ENCODE assay signal across 11 cellular contexts in genomic region chr2:10161961-10162441, GRCh38. TPM values are rescaled to one million over a fixed set of nuclear protein-coding genes. Genes with fewer than 3 reads are reported as not detected.
DNase-seq lines count a peak whose midpoint lies in the region; ATAC-seq, FAIRE-seq and TF ChIP-seq lines count a peak whose summit lies in the region.
"Had no signal": no experiment of that assay in that cellular context is flagged by ENCODE, and none has a peak within 500 bp of the region (broad histone marks: within the 10 kb centered on the region; RNA-seq: fewer than 3 reads in every experiment).

No MANE protein-coding gene starts in this region.

- TF ChIP-seq CTCF in HEK293 (tag by site-specific recombination; IDR thresholded peaks at IDR 0.05) = no peak
- TF ChIP-seq CTCF in fibroblast of mammary gland (conservative IDR thresholded peaks at IDR 0.05; ENCODE audit: control insufficient read depth, insufficient read depth, low read depth, low read length) = no peak

- H3K4me3 ChIP-seq in HEK293 (ENCODE audit: low read depth, low read length) (no peak overlapping the region), fibroblast of mammary gland (ENCODE audit: control insufficient read depth, low read depth, low read length) (no peak overlapping the region)

- no peaks in the 10 kb centered on the region for H3K9me3 ChIP-seq in HEK293 (ENCODE audit: control insufficient read depth, insufficient read depth, low read depth, low read length)

- DNase-seq in A172 (ENCODE audit: low spot score) (peak; percentile 39), NCI-H774 (lab: John Stamatoyannopoulos, UW) (peak; percentile 89), fibroblast of mammary gland (ENCODE audit: low read depth) (peak; percentile 79), D341Med (ENCODE audit: low spot score) (no peak), RCC 7860 (ENCODE audit: low spot score) (no peak), T-helper 9 cell (no peak)
- DNase-seq: naive thymus-derived CD4-positive, alpha-beta T cell; SHP77 treated with DMSO at 0.1 percent for 48 hours had no signal

- peaks cover 0 to 6% of the 10 kb centered on the region in 2 experiments; a peak in 1 of 3 replicates for H3K36me3 ChIP-seq in HEK293 (ENCODE audit: control insufficient read depth in 2 of 2, insufficient read depth in 1 of 2, low read length in 2 of 2)

- no peak overlapping the region for H3K27ac ChIP-seq in HEK293 (ENCODE audit: extremely low read depth, low read depth, low read length)

- no peak for ATAC-seq in GM18517 (IDR thresholded peaks at IDR 0.05; ENCODE audit: unreplicated experiment)
- ATAC-seq: naive thymus-derived CD4-positive, alpha-beta T cell; stimulated activated effector memory CD8-positive, alpha-beta T cell treated with anti-CD3 and anti-CD28 coated beads, Interleukin-12 subunit alpha, Interleukin-12 subunit beta, amount 100 ng/mL, for 72 hours had no signal

- POLR2A ChIA-PET in HEK293 (lab: Yijun Ruan, JAX) = no interaction called here

- no peaks in the 10 kb centered on the region for H3K4me1 ChIP-seq in HEK293 (ENCODE audit: control insufficient read depth, insufficient read depth, low read length)

- CTCF ChIA-PET in HEK293 (lab: Yijun Ruan, JAX) = interaction anchor here (0.7 to 1.2 kb wide), 4 partner anchors 20 to 247 kb away, joined by 3 to 4 read pairs (median 3); no protein-coding TSS in a partner anchor

- FAIRE-seq in RCC 7860 (lab: Jason Lieb, UNC) = no peak

TF ChIP-seq in HEK293, 187 proteins besides CTCF, POLR2A, EP300 and RAD21:
- TF ChIP-seq PRDM2 (tag by site-specific recombination; IDR thresholded peaks at IDR 0.05; ENCODE audit: borderline replicate concordance) = no peak
- no peak for TF ChIP-seq ZNF513 (tag by site-specific recombination; IDR thresholded peaks at IDR 0.05)
- peak; percentile 44; the same call in 1 of the 2 replicates for TF ChIP-seq EGR2 (tag by site-specific recombination; IDR thresholded peaks at IDR 0.05; ENCODE audit: low read depth)
- TF ChIP-seq ZBTB17 (tag by site-specific recombination; IDR thresholded peaks at IDR 0.05) = no peak
- TF ChIP-seq ZIC2 (tag by site-specific recombination; IDR thresholded peaks at IDR 0.05) = no peak
- peak; percentile 38; the same call in 1 of the 2 replicates for TF ChIP-seq ZFHX2 (tag by site-specific recombination; conservative IDR thresholded peaks at IDR 0.05)
- no peak for TF ChIP-seq ZNF148 (tag by site-specific recombination; IDR thresholded peaks at IDR 0.05; ENCODE audit: borderline replicate concordance)
- no peak for TF ChIP-seq ZNF239 (tag by site-specific recombination; IDR thresholded peaks at IDR 0.05)
- no peak for TF ChIP-seq ZNF211 (tag by site-specific recombination; IDR thresholded peaks at IDR 0.05; ENCODE audit: low read depth)

RNA-seq across cellular contexts. Expression of gene RRM2, which starts 39.5 kb away (rescaled TPM):
- total RNA-seq in A172 (2014; rRNA removed; shearing (Covaris generic)) = 130 and 137 TPM in 2 replicates

Comparison
In these comparisons a context has a peak if more than half of its experiments do, and no peak if none do; other contexts are left out.
1. DNase-seq: peak in A172 (single experiment), NCI-H774 (single experiment) and fibroblast of mammary gland (single experiment); none in D341Med (single experiment), RCC 7860 (single experiment) and T-helper 9 cell (single experiment).